Comparison of ENCODE assay signal across 9 cellular contexts in the genomic region with DNA sequence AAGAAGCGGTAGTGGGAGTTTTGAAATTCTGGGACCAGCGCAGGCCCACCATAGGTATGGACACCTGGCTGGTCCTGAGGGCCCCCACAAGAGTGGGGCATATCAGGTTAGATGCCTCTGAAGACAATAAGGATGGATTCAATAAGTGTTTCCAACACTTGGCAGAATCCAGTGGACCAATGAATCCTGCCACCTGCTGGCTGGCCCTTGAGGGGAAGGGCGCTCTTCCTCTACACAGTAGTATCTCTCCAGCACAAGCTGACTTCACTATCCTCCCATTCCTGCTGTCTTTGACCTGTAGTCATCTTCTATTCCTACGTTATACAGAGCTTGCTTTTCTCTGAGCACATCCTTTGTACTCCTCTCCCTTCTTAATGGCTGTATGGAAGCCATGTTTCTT.
DNase-seq lines count a peak whose midpoint lies in the region; TF ChIP-seq lines count a peak whose summit lies in the region.
"Had no signal": no experiment of that assay in that cellular context is flagged by ENCODE, and none has a peak within 500 bp of the region (broad histone marks: within the 10 kb centered on the region; RNA-seq: fewer than 3 reads in every experiment).

No MANE protein-coding gene starts in this region.

- H3K27me3 Mint-ChIP-seq in CD4-positive, alpha-beta memory T cell, result no peaks in the 10 kb centered on the region

- TF ChIP-seq CTCF in left ventricle myocardium inferior (IDR thresholded peaks at IDR 0.05; ENCODE audit: borderline replicate concordance) (peak; percentile 70), testis (IDR thresholded peaks at IDR 0.05) (peak in 2 of 3 experiments; percentile 12 to 33)

- no peak for TF ChIP-seq POLR2A in testis (IDR thresholded peaks at IDR 0.05)

- intact Hi-C loops in left ventricle myocardium inferior (cut with micrococcal nuclease) (no loop called here), testis (cut with DNase I; ENCODE audit: low total_unique reads) (no loop called here)
- intact Hi-C loops in CD4-positive, alpha-beta memory T cell (cut with micrococcal nuclease), result no loop called here

- POLR2A ChIA-PET in CD4-positive, alpha-beta memory T cell (lab: Charles Lee; ENCODE audit: partially characterized antibody), result no interaction called here

- CTCF ChIA-PET in CD4-positive, alpha-beta memory T cell (lab: Charles Lee; ENCODE audit: partially characterized antibody), result no interaction called here

- H3K4me3 Mint-ChIP-seq in CD4-positive, alpha-beta memory T cell, result no peak overlapping the region

- no peaks in the 10 kb centered on the region for H3K9me3 ChIP-seq in left ventricle myocardium inferior (replicated peaks)
- H3K9me3 ChIP-seq in testis, result no peaks in the 10 kb centered on the region
- H3K9me3 ChIP-seq in CD4-positive, alpha-beta memory T cell (ENCODE audit: control insufficient read depth in 1 of 2, low read length in 2 of 2), result no peaks in the 10 kb centered on the region
- H3K9me3 ChIP-seq: SJSA1 had no signal

- no peak overlapping the region for H3K27ac ChIP-seq in left ventricle myocardium inferior (replicated peaks)
- H3K27ac ChIP-seq in testis, result no peak overlapping the region
- no peak overlapping the region for H3K27ac ChIP-seq in CD4-positive, alpha-beta memory T cell (ENCODE audit: low read depth, low read length)
- H3K27ac ChIP-seq: SJSA1 had no signal

- H3K4me1 ChIP-seq in left ventricle myocardium inferior (no peaks in the 10 kb centered on the region), testis (no peaks in the 10 kb centered on the region)
- H3K4me1 ChIP-seq in CD4-positive, alpha-beta memory T cell (ENCODE audit: insufficient read depth, low read length), result no peaks in the 10 kb centered on the region

- WGBS in testis, 2 donors, result 90 to 94% methylated on average over 4 of the region's 4 CpGs

- H3K36me3 ChIP-seq in left ventricle myocardium inferior (no peaks in the 10 kb centered on the region), testis (ENCODE audit: low read depth, missing control alignments) (no peaks in the 10 kb centered on the region)
- H3K36me3 ChIP-seq in CD4-positive, alpha-beta memory T cell (ENCODE audit: insufficient read depth, low read length), result no peaks in the 10 kb centered on the region
- H3K36me3 ChIP-seq: SJSA1 had no signal

- H3K4me3 ChIP-seq in left ventricle myocardium inferior, result no peak overlapping the region
- H3K4me3 ChIP-seq in testis, result no peak overlapping the region
- H3K4me3 ChIP-seq in CD4-positive, alpha-beta memory T cell (ENCODE audit: low read length in 2 of 2), result no peak overlapping the region
- H3K4me3 ChIP-seq: SJSA1 had no signal

- H3K36me3 Mint-ChIP-seq in CD4-positive, alpha-beta memory T cell, result no peaks in the 10 kb centered on the region

- DNase-seq in activated CD4-positive, alpha-beta T cell treated with anti-CD3 and anti-CD28 coated beads for 48 hours, result peak; percentile 8
- DNase-seq in activated CD4-positive, alpha-beta T cell treated with anti-CD3 and anti-CD28 coated beads for 4 hours, result no peak
- DNase-seq in SK-N-DZ (ENCODE audit: low spot score), result peak; percentile 3
- peak; percentile 18 for DNase-seq in left ventricle myocardium inferior
- peak; percentile 53 for DNase-seq in testis
- DNase-seq in CD4-positive, alpha-beta memory T cell, result no peak
- no peak for DNase-seq in NCI-H1436 (lab: John Stamatoyannopoulos, UW)
- DNase-seq in NCI-H146 treated with DMSO at 0.1 percent for 48 hours (lab: John Stamatoyannopoulos, UW; ENCODE audit: unreplicated experiment), result no peak

- no peak overlapping the region for H3K27ac Mint-ChIP-seq in CD4-positive, alpha-beta memory T cell

- H3K9me3 Mint-ChIP-seq in CD4-positive, alpha-beta memory T cell, result peaks cover 0 to 3% (median 0%) of the 10 kb centered on the region in 8 donors

- peaks cover 43% of the 10 kb centered on the region for H3K27me3 ChIP-seq in left ventricle myocardium inferior (ENCODE audit: low read depth)
- H3K27me3 ChIP-seq in testis, result no peaks in the 10 kb centered on the region
- no peaks in the 10 kb centered on the region for H3K27me3 ChIP-seq in CD4-positive, alpha-beta memory T cell (ENCODE audit: insufficient read depth, low read length)
- H3K27me3 ChIP-seq: SJSA1 had no signal

- H3K4me1 Mint-ChIP-seq in CD4-positive, alpha-beta memory T cell, result no peaks in the 10 kb centered on the region

Comparison
In these comparisons a context has a peak if more than half of its experiments do, and no peak if none do; other contexts are left out.
1. DNase-seq: peak in activated CD4-positive, alpha-beta T cell treated with anti-CD3 and anti-CD28 coated beads for 48 hours (single experiment), SK-N-DZ (single experiment), left ventricle myocardium inferior (single experiment) and testis (single experiment); none in activated CD4-positive, alpha-beta T cell treated with anti-CD3 and anti-CD28 coated beads for 4 hours (0 of 2), CD4-positive, alpha-beta memory T cell (0 of 5), NCI-H1436 (single experiment) and NCI-H146 treated with DMSO at 0.1 percent for 48 hours (single experiment).